8 cellular contexts compared by ENCODE assay signal in genomic region chr4:83334425-83335241, GRCh38.
DNase-seq lines count a peak whose midpoint lies in the region; FAIRE-seq and TF ChIP-seq lines count a peak whose summit lies in the region.

TSS of gene HPSE (minus strand) at chr4:83334848. CDS start at chr4:83334782, 66 bp downstream.

- H3K4me1 ChIP-seq in adipocyte (ENCODE audit: control insufficient read depth, insufficient read depth, low read length): peaks cover 8% of the 10 kb centered on the region

- peak within 1 kb of the TSS; percentile 79 for H3K4me3 ChIP-seq in adipocyte (ENCODE audit: low read length)

- CTCF ChIA-PET in HEK293T (lab: Yijun Ruan, JAX): no interaction called here

- H3K36me3 ChIP-seq in adipocyte (ENCODE audit: control insufficient read depth, insufficient read depth, low read length, severe bottlenecking): no peaks in the 10 kb centered on the region

- H3K9ac ChIP-seq in adipocyte (ENCODE audit: low read length): peak within 1 kb of the TSS; percentile 36

- H3K9me3 ChIP-seq in adipocyte (ENCODE audit: control insufficient read depth, low read length): peaks cover 8% of the 10 kb centered on the region

- FAIRE-seq in RCC 7860 (lab: Jason Lieb, UNC): no peak

- POLR2A ChIA-PET in HEK293T (lab: Yijun Ruan, JAX): interaction anchor here (1.2 to 1.4 kb wide), 2 partner anchors 22 to 50 kb away, joined by 4 to 5 read pairs; partner anchors contain the start of gene COQ2

- no peaks in the 10 kb centered on the region for H3K27me3 ChIP-seq in adipocyte (replicated peaks; ENCODE audit: control insufficient read depth, insufficient read depth, low read length)

- DNase-seq in ELR (ENCODE audit: low read depth) (peak; percentile 68), HEK293T (ENCODE audit: extremely low spot score) (peak; percentile 79), NCI-H1048 (lab: John Stamatoyannopoulos, UW) (peak; percentile 79), SW 1271 (lab: John Stamatoyannopoulos, UW) (peak; percentile 16 to 59), adipocyte (ENCODE audit: low read depth) (peak; percentile 80), hepatic stellate cell (ENCODE audit: low spot score) (peak; percentile 27), retina (peak; percentile 79), RCC 7860 (ENCODE audit: low spot score) (no peak)

TF ChIP-seq in HEK293T, 16 proteins besides CTCF, POLR2A, EP300 and RAD21:
- no peak for TF ChIP-seq CTBP1 (IDR thresholded peaks at IDR 0.05; ENCODE audit: borderline replicate concordance)
- TF ChIP-seq L3MBTL2 (conservative IDR thresholded peaks at IDR 0.05): peak; percentile 90
TF ChIP-seq in HEK293T: peak in this region for 1.
